ENCODE assay signal across 9 cellular contexts in the genomic region with DNA sequence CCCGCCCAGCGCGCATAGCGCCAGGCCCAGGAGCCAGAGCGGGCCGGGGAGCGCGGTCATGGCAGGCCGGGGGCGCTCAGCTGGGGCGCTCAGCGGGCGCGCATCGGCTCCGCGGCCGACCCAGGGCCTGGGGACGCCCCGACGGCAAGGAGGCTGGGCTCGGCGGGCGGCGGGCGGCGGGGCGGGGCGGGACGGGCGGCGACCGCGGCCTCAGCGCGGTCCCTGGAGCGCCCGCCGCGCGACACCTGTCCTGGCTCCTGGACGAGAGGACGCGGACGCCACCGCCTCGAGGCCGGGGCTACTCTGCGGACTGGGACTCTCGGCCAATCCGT. TPM values are rescaled to one million over a fixed set of nuclear protein-coding genes. Genes with fewer than 3 reads are reported as not detected.
DNase-seq lines count a peak whose midpoint lies in the region; ATAC-seq, FAIRE-seq and TF ChIP-seq lines count a peak whose summit lies in the region.
"Had no signal": no experiment of that assay in that cellular context is flagged by ENCODE, and none has a peak within 500 bp of the region (broad histone marks: within the 10 kb centered on the region; RNA-seq: fewer than 3 reads in every experiment).

No MANE protein-coding gene starts in this region.

- no peaks in the 10 kb centered on the region for H3F3A ChIP-seq in PC-3 (ENCODE audit: low read length, unreplicated experiment)

- peaks cover 6% of the 10 kb centered on the region; the same call in 1 of the 2 replicates for H3K79me2 ChIP-seq in PC-3 (ENCODE audit: low read length)
- H3K79me2 ChIP-seq in keratinocyte (ENCODE audit: control insufficient read depth, insufficient read depth, low read length): no peaks in the 10 kb centered on the region

- H3K27me3 ChIP-seq in PC-3 (ENCODE audit: low read length): no peaks in the 10 kb centered on the region
- H3K27me3 ChIP-seq in keratinocyte (ENCODE audit: control insufficient read depth, extremely low read depth, insufficient read depth, low read length): peaks cover 22% of the 10 kb centered on the region
- H3K27me3 ChIP-seq in testis: no peaks in the 10 kb centered on the region

- H3K4me1 ChIP-seq in PC-3 (ENCODE audit: insufficient read depth, low read length): peaks cover 10% of the 10 kb centered on the region
- no peaks in the 10 kb centered on the region for H3K4me1 ChIP-seq in keratinocyte (ENCODE audit: control insufficient read depth, extremely low read depth, insufficient read depth, low read length)
- no peaks in the 10 kb centered on the region for H3K4me1 ChIP-seq in testis

- TF ChIP-seq CTCF in PC-3 (conservative IDR thresholded peaks at IDR 0.05; ENCODE audit: low read depth, low read length) (no peak), keratinocyte (optimal IDR thresholded peaks at IDR 0.05 in 1 of 3, IDR thresholded peaks at IDR 0.05 in 1 of 3, conservative IDR thresholded peaks at IDR 0.05 in 1 of 3; ENCODE audit: extremely low read depth in 1 of 3, insufficient read depth in 2 of 3, low read length in 3 of 3) (no peak), testis (IDR thresholded peaks at IDR 0.05) (no peak)

- intact Hi-C loops in PC-3 (cut with micrococcal nuclease) (no loop called here), testis (cut with DNase I; ENCODE audit: low total_unique reads) (no loop called here)

- H3K27ac ChIP-seq in PC-3 (ENCODE audit: low read length) (no peak overlapping the region), keratinocyte (ENCODE audit: control insufficient read depth, insufficient read depth, low read length) (no peak overlapping the region), testis (no peak overlapping the region)
- H3K27ac ChIP-seq: epithelial cell of prostate had no signal

- H3K4me3 ChIP-seq in PC-3 (ENCODE audit: low read length): peak overlapping the region; percentile 71
- peak overlapping the region in 1 of 3 experiments; percentile 29 for H3K4me3 ChIP-seq in keratinocyte (ENCODE audit: control insufficient read depth in 2 of 3, extremely low read depth in 1 of 3, insufficient read depth in 2 of 3, low read depth in 1 of 3, low read length in 3 of 3)
- peak overlapping the region; percentile 57 to 59 for H3K4me3 ChIP-seq in testis

- WGBS in testis, 2 donors: no CpG with 5 or more reads among the region's 51 CpGs

- CTCF ChIA-PET in PC-3 (lab: Charles Lee): no interaction called here

- dilution Hi-C loops in keratinocyte (cut with MboI; ENCODE audit: extremely low pct_ligation_motif_present, low sequenced_read_pairs): no loop called here

- peak overlapping the region; percentile 90 for H3K4me2 ChIP-seq in PC-3 (ENCODE audit: low read length)
- no peak overlapping the region for H3K4me2 ChIP-seq in keratinocyte (ENCODE audit: control insufficient read depth, extremely low read depth, insufficient read depth, low read depth, low read length)

- peak overlapping the region; percentile 93; the same call in 1 of the 2 replicates for H2AFZ ChIP-seq in PC-3 (ENCODE audit: low read length)
- H2AFZ ChIP-seq in keratinocyte (ENCODE audit: control insufficient read depth, low read length): peak overlapping the region; percentile 37

- DNase-seq in NCI-H82 (lab: John Stamatoyannopoulos, UW): peak; percentile 59
- DNase-seq in NCI-H82 treated with DMSO at 0.1 percent for 48 hours (lab: John Stamatoyannopoulos, UW; ENCODE audit: unreplicated experiment): no peak
- no peak for DNase-seq in PC-3
- DNase-seq in keratinocyte (ENCODE audit: low read depth, low spot score): no peak
- DNase-seq in testis: no peak
- no peak for DNase-seq in NOMO-1 treated with dmso at 0.1 percent for 144 hours (lab: John Stamatoyannopoulos, UW; ENCODE audit: unreplicated experiment)
- DNase-seq in LoVo (ENCODE audit: low spot score): no peak
- DNase-seq in amygdala (lab: John Stamatoyannopoulos, UW): no peak

- H3K9me1 ChIP-seq in keratinocyte (ENCODE audit: control insufficient read depth, extremely low read depth, insufficient read depth, low read length): no peaks in the 10 kb centered on the region

- H3K9ac ChIP-seq in PC-3 (ENCODE audit: low read length) (no peak overlapping the region), keratinocyte (ENCODE audit: control insufficient read depth, extremely low read depth, insufficient read depth, low read length) (no peak overlapping the region)

- H3K9me2 ChIP-seq in PC-3 (replicated peaks; ENCODE audit: low read length): no peaks in the 10 kb centered on the region

- H3K36me3 ChIP-seq in PC-3 (ENCODE audit: low read depth, low read length) (no peaks in the 10 kb centered on the region), keratinocyte (ENCODE audit: control insufficient read depth in 2 of 2, extremely low read depth in 1 of 2, insufficient read depth in 2 of 2, low read length in 2 of 2) (no peaks in the 10 kb centered on the region), testis (ENCODE audit: low read depth, missing control alignments) (no peaks in the 10 kb centered on the region)

- POLR2A ChIA-PET in PC-3 (lab: Charles Lee; ENCODE audit: unreplicated experiment): no interaction called here

- no peak for TF ChIP-seq POLR2A in testis (IDR thresholded peaks at IDR 0.05)

- H3K9me3 ChIP-seq in PC-3 (ENCODE audit: low read length) (no peaks in the 10 kb centered on the region), keratinocyte (ENCODE audit: control insufficient read depth, low read depth, low read length) (no peaks in the 10 kb centered on the region), testis (no peaks in the 10 kb centered on the region)

- no peak for FAIRE-seq in keratinocyte (lab: Jason Lieb, UNC)

- ATAC-seq in PC-3: peak; percentile 31

- no TSS peak for BruUV-seq in PC-3 (replicated peaks; lab: Mats Ljungman, UMichigan)

- no peaks in the 10 kb centered on the region for H4K20me1 ChIP-seq in PC-3 (ENCODE audit: low read length)
- no peaks in the 10 kb centered on the region for H4K20me1 ChIP-seq in keratinocyte (ENCODE audit: control insufficient read depth, extremely low read depth, insufficient read depth, low read length)

RNA-seq across cellular contexts. Expression of gene BMP8B, which starts 0.3 kb away (rescaled TPM):
- total RNA-seq in PC-3 (2014; rRNA removed) (3.3 and 4.7 TPM in 2 replicates), testis (1 to 10 TPM; 5.5 to 5.6 TPM)
- polyA plus RNA-seq in keratinocyte (0.03 to 0.04 TPM in 2 of 3 replicates, not detected in the other), testis (ENCODE audit: insufficient read depth, low read depth, low replicate concordance) (4.4 TPM)
- polyA plus RNA-seq in keratinocyte (2011; ENCODE audit: low read depth): 0.07 TPM
- not detected in 2 replicates for polyA plus RNA-seq in keratinocyte (2011; cell fraction: cytosol; rRNA removed)
- polyA plus RNA-seq in keratinocyte (2011; cell fraction: nucleus; rRNA removed): 0.03 TPM in 1 of 2 replicates, not detected in the other
- polyA plus RNA-seq in keratinocyte (2012; ENCODE audit: low replicate concordance): 0.02 and 0.27 TPM in 2 replicates
- polyA minus RNA-seq in keratinocyte: not detected in 3 replicates
- not detected for polyA minus RNA-seq in keratinocyte (2011; cell fraction: cytosol; rRNA and poly(A)+ RNA removed)
- polyA minus RNA-seq in keratinocyte (2011; cell fraction: nucleus; rRNA and poly(A)+ RNA removed): not detected in 2 replicates

RNA-seq across cellular contexts. Expression of gene OXCT2, which starts 17.2 kb away (rescaled TPM):
- total RNA-seq in PC-3 (2014; rRNA removed) (0.98 and 3.9 TPM in 2 replicates), testis (10 to 100 TPM; 28.6 to 90.0 TPM)
- polyA plus RNA-seq in keratinocyte (0.08 TPM in 1 of 3 replicates, not detected in the others), testis (ENCODE audit: insufficient read depth, low read depth, low replicate concordance) (78.8 TPM)
- 0.66 TPM for polyA plus RNA-seq in keratinocyte (2011; ENCODE audit: low read depth)
- polyA plus RNA-seq in keratinocyte (2011; cell fraction: cytosol; rRNA removed): 0.04 and 0.05 TPM in 2 replicates
- 0.22 and 0.37 TPM in 2 replicates for polyA plus RNA-seq in keratinocyte (2011; cell fraction: nucleus; rRNA removed)
- 0.09 TPM in 1 of 2 replicates, not detected in the other for polyA plus RNA-seq in keratinocyte (2012; ENCODE audit: low replicate concordance)
- polyA minus RNA-seq in keratinocyte: not detected in 3 replicates
- polyA minus RNA-seq in keratinocyte (2011; cell fraction: cytosol; rRNA and poly(A)+ RNA removed): not detected
- not detected in 2 replicates for polyA minus RNA-seq in keratinocyte (2011; cell fraction: nucleus; rRNA and poly(A)+ RNA removed)

RNA-seq across cellular contexts. Expression of gene PPIE, which starts 49.7 kb away (rescaled TPM):
- total RNA-seq in PC-3 (2014; rRNA removed) (45.1 and 53.6 TPM in 2 replicates), testis (10 to 100 TPM; 71.5 to 82.8 TPM)
- polyA plus RNA-seq in keratinocyte (60.6 to 66.4 TPM (median 60.6 TPM) in 3 replicates), testis (ENCODE audit: insufficient read depth, low read depth, low replicate concordance) (109 TPM)
- 48.8 TPM for polyA plus RNA-seq in keratinocyte (2011; ENCODE audit: low read depth)
- 44.6 and 60.6 TPM in 2 replicates for polyA plus RNA-seq in keratinocyte (2011; cell fraction: cytosol; rRNA removed)
- polyA plus RNA-seq in keratinocyte (2011; cell fraction: nucleus; rRNA removed): 35.4 and 38.6 TPM in 2 replicates
- polyA plus RNA-seq in keratinocyte (2012; ENCODE audit: low replicate concordance): 47.0 and 50.2 TPM in 2 replicates
- 15.3 to 32.9 TPM (median 32.9 TPM) in 3 replicates for polyA minus RNA-seq in keratinocyte
- polyA minus RNA-seq in keratinocyte (2011; cell fraction: cytosol; rRNA and poly(A)+ RNA removed): 14.2 TPM
- polyA minus RNA-seq in keratinocyte (2011; cell fraction: nucleus; rRNA and poly(A)+ RNA removed): 7.5 and 11.7 TPM in 2 replicates
